ENCODE assay signal across 29 cellular contexts in genomic region chr11:65844231-65844872, GRCh38. TPM values are rescaled to one million over a fixed set of nuclear protein-coding genes. Genes with fewer than 3 reads are reported as not detected.
DNase-seq lines count a peak whose midpoint lies in the region; ATAC-seq, FAIRE-seq and TF ChIP-seq lines count a peak whose summit lies in the region.
"Had no signal": no experiment of that assay in that cellular context is flagged by ENCODE, and none has a peak within 500 bp of the region (broad histone marks: within the 10 kb centered on the region; RNA-seq: fewer than 3 reads in every experiment).

No MANE protein-coding gene starts in this region.

- CTCF ChIA-PET in K562 (lab: Yijun Ruan, JAX; ENCODE audit: low intra/inter-chr PET ratio): no interaction called here

- no peak overlapping the region for H3K27ac ChIP-seq in Karpas-422 (ENCODE audit: low read length)
- H3K27ac ChIP-seq in K562 (ENCODE audit: extremely low read depth, low read depth, low read length): no peak overlapping the region
- H3K27ac ChIP-seq in transverse colon: peak overlapping the region; percentile 44 to 66 (median 52)
- no peak overlapping the region for H3K27ac ChIP-seq in foreskin keratinocyte
- H3K27ac ChIP-seq: A549; BLaER1 treated with 17β-estradiol and CSF1 and Interleukin-3, amounts not matched to agents 10 nM and 100 nM; RWPE1 had no signal

- no peaks in the 10 kb centered on the region for H3K9me3 ChIP-seq in Karpas-422 (ENCODE audit: low read length)
- no peaks in the 10 kb centered on the region for H3K9me3 ChIP-seq in K562 (replicated peaks; ENCODE audit: control insufficient read depth, insufficient read depth, low read depth, low read length)
- H3K9me3 ChIP-seq in mucosa of descending colon: no peaks in the 10 kb centered on the region
- no peaks in the 10 kb centered on the region for H3K9me3 ChIP-seq in transverse colon
- H3K9me3 ChIP-seq: A549; BLaER1 treated with 17β-estradiol and CSF1 and Interleukin-3, amounts not matched to agents 10 nM and 100 nM had no signal

- WGBS in K562 (ENCODE audit: insufficient coverage, low coverage, missing lambda C conversion rate): 54% methylated on average over 10 of the region's 10 CpGs
- WGBS in transverse colon (ENCODE audit: low coverage in 1 of 2), 2 donors: 60 to 69% methylated on average over 3 to 10 of the region's 10 CpGs

- no peaks in the 10 kb centered on the region for H3K79me2 ChIP-seq in Karpas-422 (ENCODE audit: low read length)
- H3K79me2 ChIP-seq in K562 (ENCODE audit: control insufficient read depth, insufficient read depth, low read length): no peaks in the 10 kb centered on the region

- TF ChIP-seq POLR2A in K562 (conservative IDR thresholded peaks at IDR 0.05) (no peak), transverse colon (IDR thresholded peaks at IDR 0.05) (no peak)

- H3K4me3 ChIP-seq in Karpas-422 (ENCODE audit: low read length) (no peak overlapping the region), K562 (no peak overlapping the region), mucosa of descending colon (no peak overlapping the region), transverse colon (no peak overlapping the region)
- H3K4me3 ChIP-seq: A549; BLaER1 treated with 17β-estradiol and CSF1 and Interleukin-3, amounts not matched to agents 10 nM and 100 nM; GM12878 had no signal

- no peak overlapping the region for H2AFZ ChIP-seq in Karpas-422 (ENCODE audit: low read length)
- no peak overlapping the region for H2AFZ ChIP-seq in K562 (ENCODE audit: low read depth, low read length)

- peak; percentile 7 for DNase-seq in Karpas-422
- DNase-seq in K562 (ENCODE audit: extremely low read depth in 1 of 4, low spot score in 3 of 4): no peak
- peak; percentile 58 to 73 (median 62) for DNase-seq in mucosa of descending colon
- DNase-seq in transverse colon: peak; percentile 61
- no peak for DNase-seq in foreskin keratinocyte
- DNase-seq: AML-193; CD4-positive, alpha-beta memory T cell; COR-L47; DMS79; EL; GDM1; NCI-H1417; NCI-H187; NCI-H2081 treated with DMSO at 0.1 percent for 48 hours; NCI-H2171; NCI-H226; NCI-H510A; NCI-H69; SHP77 had no signal

- no peak for FAIRE-seq in K562 (lab: Jason Lieb, UNC)
- FAIRE-seq: A549, GM12878, H1 had no signal

- no peak overlapping the region for H3K9ac ChIP-seq in Karpas-422 (ENCODE audit: low read length)
- H3K9ac ChIP-seq in K562 (ENCODE audit: insufficient read depth in 1 of 2, low read depth in 2 of 2, low read length in 2 of 2): no peak overlapping the region
- H3K9ac ChIP-seq: BLaER1 treated with 17β-estradiol and CSF1 and Interleukin-3, amounts not matched to agents 10 nM and 100 nM had no signal

- TF ChIP-seq CTCF in K562 (IDR thresholded peaks at IDR 0.05 in 2 of 3, conservative IDR thresholded peaks at IDR 0.05 in 1 of 3; ENCODE audit: insufficient read depth in 2 of 3, low read depth in 1 of 3, low read length in 3 of 3) (no peak), mucosa of descending colon (IDR thresholded peaks at IDR 0.05) (no peak), transverse colon (IDR thresholded peaks at IDR 0.05) (no peak), foreskin keratinocyte (conservative IDR thresholded peaks at IDR 0.05) (no peak)

- H4K20me1 ChIP-seq in Karpas-422 (ENCODE audit: insufficient read depth, low read depth, low read length) (no peaks in the 10 kb centered on the region), K562 (replicated peaks; ENCODE audit: control insufficient read depth, insufficient read depth, low read length) (no peaks in the 10 kb centered on the region)

- H3K9me1 ChIP-seq in K562 (ENCODE audit: control insufficient read depth, insufficient read depth, low read length): no peaks in the 10 kb centered on the region

- H3K9me2 ChIP-seq in Karpas-422 (replicated peaks; ENCODE audit: insufficient read depth, low read length): no peaks in the 10 kb centered on the region

- no peaks in the 10 kb centered on the region for H3K36me3 ChIP-seq in Karpas-422 (ENCODE audit: insufficient read depth, low read length)
- H3K36me3 ChIP-seq in K562 (ENCODE audit: control insufficient read depth, insufficient read depth, low read length): no peaks in the 10 kb centered on the region
- no peaks in the 10 kb centered on the region for H3K36me3 ChIP-seq in mucosa of descending colon (ENCODE audit: low read depth)
- H3K36me3 ChIP-seq in transverse colon: no peaks in the 10 kb centered on the region
- H3K36me3 ChIP-seq: BLaER1 treated with 17β-estradiol and CSF1 and Interleukin-3, amounts not matched to agents 10 nM and 100 nM had no signal

- H3K4me2 ChIP-seq in Karpas-422 (ENCODE audit: low read depth, low read length, poor library complexity, severe bottlenecking) (no peak overlapping the region), K562 (ENCODE audit: insufficient read depth, low read length) (no peak overlapping the region)
- H3K4me2 ChIP-seq: A549; BLaER1 treated with 17β-estradiol and CSF1 and Interleukin-3, amounts not matched to agents 10 nM and 100 nM had no signal

- intact Hi-C loops in K562 (cut with micrococcal nuclease): no loop called here
- intact Hi-C loops in mucosa of descending colon (cut with DNase I, micrococcal nuclease): no loop called here
- intact Hi-C loops in transverse colon (cut with DNase I; ENCODE audit: low total_unique reads): no loop called here

- TF ChIP-seq RAD21 in K562 (CRISPR knock-in tag; conservative IDR thresholded peaks at IDR 0.05 in 1 of 2, IDR thresholded peaks at IDR 0.05 in 1 of 2): no peak

- H3K27me3 ChIP-seq in Karpas-422 (ENCODE audit: low read length) (no peaks in the 10 kb centered on the region), K562 (ENCODE audit: control insufficient read depth in 2 of 2, insufficient read depth in 2 of 2, low read length in 2 of 2) (no peaks in the 10 kb centered on the region), transverse colon (no peaks in the 10 kb centered on the region), foreskin keratinocyte (no peaks in the 10 kb centered on the region)
- H3K27me3 ChIP-seq: BLaER1 treated with 17β-estradiol and CSF1 and Interleukin-3, amounts not matched to agents 10 nM and 100 nM had no signal

- TF ChIP-seq EP300 in K562 (IDR thresholded peaks at IDR 0.05; ENCODE audit: low read length) (no peak), transverse colon (IDR thresholded peaks at IDR 0.05; ENCODE audit: low read depth) (no peak)

- POLR2A ChIA-PET in K562 (lab: Yijun Ruan, JAX): interaction anchor here (0.7 to 1.7 kb wide), 3 partner anchors 7 to 14 kb away, joined by 3 to 12 read pairs (median 4); partner anchors contain the start of gene CFL1

- no TSS peak for BruUV-seq in K562 (replicated peaks; lab: Mats Ljungman, UMichigan)

- in situ Hi-C loops in K562 (cut with MboI): no loop called here
- in situ Hi-C loops in transverse colon (cut with MboI; ENCODE audit: low pct_ligation_motif_present in 1 of 4, low pct_unique_long_range_greater_than_20kb in 1 of 4, low sequenced_read_pairs in 3 of 4): no loop called here

- ATAC-seq in K562: no peak
- ATAC-seq in mucosa of descending colon: peak; percentile 85
- no peak for ATAC-seq in HG03135 (IDR thresholded peaks at IDR 0.05; ENCODE audit: unreplicated experiment)
- no peak for ATAC-seq in foreskin keratinocyte
- ATAC-seq in GM19351 (IDR thresholded peaks at IDR 0.05; ENCODE audit: unreplicated experiment): no peak
- ATAC-seq: A549, GM12878, HCT116 had no signal

- no peaks in the 10 kb centered on the region for H3K4me1 ChIP-seq in Karpas-422 (ENCODE audit: low read length)
- H3K4me1 ChIP-seq in K562 (replicated peaks in 1 of 2; ENCODE audit: control insufficient read depth in 2 of 2, insufficient read depth in 2 of 2, low read length in 2 of 2): peaks cover 0 to 5% of the 10 kb centered on the region in 2 experiments; a peak in 3 of 5 replicates
- peaks cover 4% of the 10 kb centered on the region for H3K4me1 ChIP-seq in mucosa of descending colon (ENCODE audit: low read depth)
- H3K4me1 ChIP-seq in transverse colon: peaks cover 0 to 26% (median 1%) of the 10 kb centered on the region in 4 donors
- peaks cover 12% of the 10 kb centered on the region for H3K4me1 ChIP-seq in foreskin keratinocyte
- H3K4me1 ChIP-seq: A549; BLaER1 treated with 17β-estradiol and CSF1 and Interleukin-3, amounts not matched to agents 10 nM and 100 nM had no signal

RNA-seq across cellular contexts. Expression of gene SNX32, which starts 10.6 kb away (rescaled TPM):
- total RNA-seq in Karpas-422 (2014; rRNA removed; shearing (Covaris generic); ENCODE audit: low replicate concordance): not detected in 2 replicates
- total RNA-seq in K562 (2011; cell fraction: chromatin; rRNA removed; ENCODE audit: low replicate concordance): 0.16 TPM in 1 of 2 replicates, not detected in the other
- not detected in 2 replicates for total RNA-seq in K562 (2011; cell fraction: nucleolus; rRNA removed)
- not detected in 2 replicates for total RNA-seq in K562 (2011; cell fraction: nucleoplasm; rRNA removed)
- total RNA-seq in K562 (2014; rRNA removed): not detected in 2 replicates
- not detected in 2 replicates for total RNA-seq in K562 (2014; rRNA removed; fragmentation: Illumina TruSeq; extraction: Trizol)
- total RNA-seq in K562 (2015; rRNA removed; fragmentation: Illumina TruSeq; extraction: Trizol): not detected in 2 replicates
- total RNA-seq in K562 (2021): not detected in 2 replicates
- not detected in 2 replicates for polyA plus RNA-seq in K562 (2011; rRNA removed)
- not detected in 2 replicates for polyA plus RNA-seq in K562 (2011; cell fraction: cytosol; rRNA removed)
- 0.10 TPM in 1 of 2 replicates, not detected in the other for polyA plus RNA-seq in K562 (2011; cell fraction: nucleus; rRNA removed)
- polyA plus RNA-seq in K562 (2012): 0.24 and 0.35 TPM in 2 replicates
- polyA plus RNA-seq in K562 (2014; fragmentation: Illumina TruSeq; extraction: Trizol): not detected in 2 replicates
- polyA plus RNA-seq in K562 (2014; fragmentation: Nextera tagmentation; extraction: Ambion mirVana): under 1 TPM; 0.03 TPM
- not detected in 2 replicates for polyA plus RNA-seq in K562 (2014; rRNA removed)
- not detected in 2 replicates for polyA minus RNA-seq in K562 (2011; rRNA and poly(A)+ RNA removed)
- polyA minus RNA-seq in K562 (2011; cell fraction: cytosol; rRNA and poly(A)+ RNA removed): not detected in 2 replicates
- polyA minus RNA-seq in K562 (2011; cell fraction: nucleus; rRNA and poly(A)+ RNA removed): not detected in 2 replicates
- total RNA-seq in mucosa of descending colon: 1 to 10 TPM; 1.1 to 9.4 (median 1.4) TPM
- total RNA-seq in transverse colon: 10 to 100 TPM in 1 of 4 donors, 1 to 10 TPM in 1, under 1 TPM in 1, not detected in 1; 0.60 to 10.0 (median 1.6) TPM
- total RNA-seq in foreskin keratinocyte: 0.07 and 0.11 TPM in 2 replicates
- polyA plus RNA-seq in foreskin keratinocyte: 0.11 and 0.22 TPM in 2 replicates
- total RNA-seq: HT-29, MCF 10A had no signal

RNA-seq across cellular contexts. Expression of gene CFL1, which starts 13.6 kb away (rescaled TPM):
- total RNA-seq in Karpas-422 (2014; rRNA removed; shearing (Covaris generic); ENCODE audit: low replicate concordance): 514 and 827 TPM in 2 replicates
- 145 and 300 TPM in 2 replicates for total RNA-seq in K562 (2011; cell fraction: chromatin; rRNA removed; ENCODE audit: low replicate concordance)
- total RNA-seq in K562 (2011; cell fraction: nucleolus; rRNA removed): 227 and 257 TPM in 2 replicates
- 176 and 204 TPM in 2 replicates for total RNA-seq in K562 (2011; cell fraction: nucleoplasm; rRNA removed)
- 1,045 and 1,321 TPM in 2 replicates for total RNA-seq in K562 (2014; rRNA removed)
- 570 and 664 TPM in 2 replicates for total RNA-seq in K562 (2014; rRNA removed; fragmentation: Illumina TruSeq; extraction: Trizol)
- total RNA-seq in K562 (2015; rRNA removed; fragmentation: Illumina TruSeq; extraction: Trizol): 851 and 860 TPM in 2 replicates
- total RNA-seq in K562 (2021): 891 and 919 TPM in 2 replicates
- polyA plus RNA-seq in K562 (2011; rRNA removed): 632 and 770 TPM in 2 replicates
- 894 and 1,220 TPM in 2 replicates for polyA plus RNA-seq in K562 (2011; cell fraction: cytosol; rRNA removed)
- 307 TPM in 2 replicates for polyA plus RNA-seq in K562 (2011; cell fraction: nucleus; rRNA removed)
- 903 and 977 TPM in 2 replicates for polyA plus RNA-seq in K562 (2012)
- polyA plus RNA-seq in K562 (2014; fragmentation: Illumina TruSeq; extraction: Trizol): 1,101 and 1,325 TPM in 2 replicates
- polyA plus RNA-seq in K562 (2014; fragmentation: Nextera tagmentation; extraction: Ambion mirVana): 100 to 1,000 TPM; 105 to 222 TPM
- polyA plus RNA-seq in K562 (2014; rRNA removed): 859 and 956 TPM in 2 replicates
- 971 and 1,022 TPM in 2 replicates for polyA minus RNA-seq in K562 (2011; rRNA and poly(A)+ RNA removed)
- 560 and 642 TPM in 2 replicates for polyA minus RNA-seq in K562 (2011; cell fraction: cytosol; rRNA and poly(A)+ RNA removed)
- polyA minus RNA-seq in K562 (2011; cell fraction: nucleus; rRNA and poly(A)+ RNA removed): 107 and 193 TPM in 2 replicates
- total RNA-seq in mucosa of descending colon: 1,000 to 10,000 TPM; 1,004 to 2,046 (median 1,725) TPM
- total RNA-seq in transverse colon: 1,000 to 10,000 TPM; 1,308 to 1,852 (median 1,703) TPM
- total RNA-seq in foreskin keratinocyte: 1,336 TPM in 2 replicates
- polyA plus RNA-seq in foreskin keratinocyte: 2,195 and 2,324 TPM in 2 replicates

RNA-seq across cellular contexts. Expression of gene MUS81, which starts 15.9 kb away (rescaled TPM):
- total RNA-seq in Karpas-422 (2014; rRNA removed; shearing (Covaris generic); ENCODE audit: low replicate concordance): 41.3 and 89.0 TPM in 2 replicates
- total RNA-seq in K562 (2011; cell fraction: chromatin; rRNA removed; ENCODE audit: low replicate concordance): 139 and 354 TPM in 2 replicates
- 277 and 282 TPM in 2 replicates for total RNA-seq in K562 (2011; cell fraction: nucleolus; rRNA removed)
- total RNA-seq in K562 (2011; cell fraction: nucleoplasm; rRNA removed): 171 and 194 TPM in 2 replicates
- total RNA-seq in K562 (2014; rRNA removed): 79.4 and 95.8 TPM in 2 replicates
- total RNA-seq in K562 (2014; rRNA removed; fragmentation: Illumina TruSeq; extraction: Trizol): 23.0 and 33.5 TPM in 2 replicates
- total RNA-seq in K562 (2015; rRNA removed; fragmentation: Illumina TruSeq; extraction: Trizol): 53.5 and 55.8 TPM in 2 replicates
- 81.5 and 91.8 TPM in 2 replicates for total RNA-seq in K562 (2021)
- 51.8 and 69.9 TPM in 2 replicates for polyA plus RNA-seq in K562 (2011; rRNA removed)
- 33.2 and 41.5 TPM in 2 replicates for polyA plus RNA-seq in K562 (2011; cell fraction: cytosol; rRNA removed)
- polyA plus RNA-seq in K562 (2011; cell fraction: nucleus; rRNA removed): 678 and 750 TPM in 2 replicates
- 97.9 and 190 TPM in 2 replicates for polyA plus RNA-seq in K562 (2012)
- 53.7 and 62.8 TPM in 2 replicates for polyA plus RNA-seq in K562 (2014; fragmentation: Illumina TruSeq; extraction: Trizol)
- 10 to 100 TPM; 13.4 to 16.1 TPM for polyA plus RNA-seq in K562 (2014; fragmentation: Nextera tagmentation; extraction: Ambion mirVana)
- 103 and 118 TPM in 2 replicates for polyA plus RNA-seq in K562 (2014; rRNA removed)
- polyA minus RNA-seq in K562 (2011; rRNA and poly(A)+ RNA removed): 11.8 and 17.2 TPM in 2 replicates
- 19.5 and 23.5 TPM in 2 replicates for polyA minus RNA-seq in K562 (2011; cell fraction: cytosol; rRNA and poly(A)+ RNA removed)
- 123 and 135 TPM in 2 replicates for polyA minus RNA-seq in K562 (2011; cell fraction: nucleus; rRNA and poly(A)+ RNA removed)
- total RNA-seq in mucosa of descending colon: 10 to 100 TPM; 48.0 to 81.8 (median 58.7) TPM
- 100 to 1,000 TPM in 1 of 4 donors, 10 to 100 TPM in 3; 58.3 to 191 (median 81.2) TPM for total RNA-seq in transverse colon
- 51.0 and 59.8 TPM in 2 replicates for total RNA-seq in foreskin keratinocyte
- 44.5 and 50.1 TPM in 2 replicates for polyA plus RNA-seq in foreskin keratinocyte

RNA-seq across cellular contexts. Expression of gene EFEMP2, which starts 28.2 kb away (rescaled TPM):
- 1.3 and 2.6 TPM in 2 replicates for total RNA-seq in Karpas-422 (2014; rRNA removed; shearing (Covaris generic); ENCODE audit: low replicate concordance)
- 12.1 and 30.7 TPM in 2 replicates for total RNA-seq in K562 (2011; cell fraction: chromatin; rRNA removed; ENCODE audit: low replicate concordance)
- total RNA-seq in K562 (2011; cell fraction: nucleolus; rRNA removed): 15.1 and 19.3 TPM in 2 replicates
- 11.3 and 15.8 TPM in 2 replicates for total RNA-seq in K562 (2011; cell fraction: nucleoplasm; rRNA removed)
- total RNA-seq in K562 (2014; rRNA removed): 0.64 and 0.86 TPM in 2 replicates
- total RNA-seq in K562 (2014; rRNA removed; fragmentation: Illumina TruSeq; extraction: Trizol): 0.07 and 0.32 TPM in 2 replicates
- total RNA-seq in K562 (2015; rRNA removed; fragmentation: Illumina TruSeq; extraction: Trizol): 0.57 and 0.58 TPM in 2 replicates
- total RNA-seq in K562 (2021): 1.6 and 2.6 TPM in 2 replicates
- polyA plus RNA-seq in K562 (2011; rRNA removed): 2.0 and 3.9 TPM in 2 replicates
- 3.3 and 4.7 TPM in 2 replicates for polyA plus RNA-seq in K562 (2011; cell fraction: cytosol; rRNA removed)
- 41.3 and 54.9 TPM in 2 replicates for polyA plus RNA-seq in K562 (2011; cell fraction: nucleus; rRNA removed)
- 1.3 and 4.2 TPM in 2 replicates for polyA plus RNA-seq in K562 (2012)
- polyA plus RNA-seq in K562 (2014; fragmentation: Illumina TruSeq; extraction: Trizol): 0.74 and 1.1 TPM in 2 replicates
- under 1 TPM in 1 of 2 experiments, not detected in 1; 0.13 TPM for polyA plus RNA-seq in K562 (2014; fragmentation: Nextera tagmentation; extraction: Ambion mirVana)
- 2.9 TPM in 2 replicates for polyA plus RNA-seq in K562 (2014; rRNA removed)
- 0.53 and 1.2 TPM in 2 replicates for polyA minus RNA-seq in K562 (2011; rRNA and poly(A)+ RNA removed)
- polyA minus RNA-seq in K562 (2011; cell fraction: cytosol; rRNA and poly(A)+ RNA removed): 1.3 TPM in 1 of 2 replicates, not detected in the other
- polyA minus RNA-seq in K562 (2011; cell fraction: nucleus; rRNA and poly(A)+ RNA removed): 7.5 and 7.8 TPM in 2 replicates
- total RNA-seq in mucosa of descending colon: 10 to 100 TPM; 11.7 to 67.0 (median 15.3) TPM
- total RNA-seq in transverse colon: 10 to 100 TPM; 15.2 to 34.4 (median 25.1) TPM
- 12.3 and 16.4 TPM in 2 replicates for total RNA-seq in foreskin keratinocyte
- 15.8 and 19.4 TPM in 2 replicates for polyA plus RNA-seq in foreskin keratinocyte

RNA-seq across cellular contexts. Expression of gene CTSW, which starts 35.3 kb away (rescaled TPM):
- not detected in 2 replicates for total RNA-seq in Karpas-422 (2014; rRNA removed; shearing (Covaris generic); ENCODE audit: low replicate concordance)
- total RNA-seq in K562 (2011; cell fraction: chromatin; rRNA removed; ENCODE audit: low replicate concordance): not detected in 2 replicates
- total RNA-seq in K562 (2011; cell fraction: nucleolus; rRNA removed): not detected in 2 replicates
- not detected in 2 replicates for total RNA-seq in K562 (2011; cell fraction: nucleoplasm; rRNA removed)
- total RNA-seq in K562 (2014; rRNA removed) (not detected in 2 replicates), K562 (2014; rRNA removed; fragmentation: Illumina TruSeq; extraction: Trizol) (not detected in 2 replicates), K562 (2015; rRNA removed; fragmentation: Illumina TruSeq; extraction: Trizol) (not detected in 2 replicates), K562 (2021) (not detected in 2 replicates), mucosa of descending colon (1 to 10 TPM; 1.2 to 3.2 (median 2.8) TPM), transverse colon (1 to 10 TPM in 2 of 4 donors, not detected in 2; 1.1 to 1.8 TPM), foreskin keratinocyte (not detected in 2 replicates)
- polyA plus RNA-seq in K562 (2011; rRNA removed) (0.05 TPM in 1 of 2 replicates, not detected in the other), K562 (2014; fragmentation: Illumina TruSeq; extraction: Trizol) (not detected in 2 replicates), K562 (2014; fragmentation: Nextera tagmentation; extraction: Ambion mirVana) (under 1 TPM in 1 of 2 experiments, not detected in 1; 0.04 TPM), K562 (2014; rRNA removed) (not detected in 2 replicates), foreskin keratinocyte (not detected in 2 replicates)
- 0.07 TPM in 1 of 2 replicates, not detected in the other for polyA plus RNA-seq in K562 (2011; cell fraction: cytosol; rRNA removed)
- polyA plus RNA-seq in K562 (2011; cell fraction: nucleus; rRNA removed): 0.11 and 0.13 TPM in 2 replicates
- 0.11 and 0.16 TPM in 2 replicates for polyA plus RNA-seq in K562 (2012)
- not detected in 2 replicates for polyA minus RNA-seq in K562 (2011; rRNA and poly(A)+ RNA removed)
- not detected in 2 replicates for polyA minus RNA-seq in K562 (2011; cell fraction: cytosol; rRNA and poly(A)+ RNA removed)
- not detected in 2 replicates for polyA minus RNA-seq in K562 (2011; cell fraction: nucleus; rRNA and poly(A)+ RNA removed)
- total RNA-seq: H1, HT-29, MCF 10A had no signal
- polyA plus RNA-seq: A549, H1 had no signal

Comparison
In these comparisons a context has a peak if more than half of its experiments do, and no peak if none do; other contexts are left out.
1. DNase-seq: peak in Karpas-422 (single experiment), mucosa of descending colon (3 of 3) and transverse colon (single experiment); none in K562 (0 of 4) and foreskin keratinocyte (0 of 2).
2. H3K27ac ChIP-seq: peak in transverse colon (4 of 4); none in Karpas-422 (single experiment), K562 (single experiment) and foreskin keratinocyte (single experiment).